In the genomic region with DNA sequence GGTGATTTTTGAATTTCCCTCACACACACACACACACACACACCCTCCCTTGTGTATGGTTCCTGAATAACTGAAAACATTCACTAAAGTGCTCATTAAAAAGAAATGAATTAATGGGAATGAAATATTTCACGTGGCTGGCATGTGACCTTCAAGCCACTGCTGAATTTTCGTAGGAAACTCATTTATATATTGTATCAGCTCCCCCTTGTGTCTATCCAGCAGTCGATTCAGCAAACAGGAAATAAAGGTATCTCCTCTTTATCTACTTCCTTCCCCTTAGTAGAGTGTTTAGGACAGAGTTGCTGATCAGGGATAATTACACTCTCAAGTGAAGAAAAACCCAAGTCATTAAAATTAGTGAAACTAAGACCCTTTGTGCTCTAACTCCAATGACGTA, we compare ENCODE assay signal across 21 cellular contexts.
DNase-seq lines count a peak whose midpoint lies in the region; ATAC-seq and TF ChIP-seq lines count a peak whose summit lies in the region.
"Had no signal": no experiment of that assay in that cellular context is flagged by ENCODE, and none has a peak within 500 bp of the region (broad histone marks: within the 10 kb centered on the region; RNA-seq: fewer than 3 reads in every experiment).

No MANE protein-coding gene starts in this region.

- CTCF ChIA-PET in PC-3 (lab: Charles Lee), result no interaction called here

- no peaks in the 10 kb centered on the region for H3K9me3 ChIP-seq in PC-3 (ENCODE audit: low read length)
- H3K9me3 ChIP-seq in testis, result no peaks in the 10 kb centered on the region
- H3K9me3 ChIP-seq: gastrocnemius medialis, right lobe of liver had no signal

- H3K27ac ChIP-seq in C4-2B (no peak overlapping the region), PC-3 (ENCODE audit: low read length) (no peak overlapping the region), foreskin keratinocyte (no peak overlapping the region), testis (no peak overlapping the region)
- H3K27ac ChIP-seq: gastrocnemius medialis, right lobe of liver had no signal

- TF ChIP-seq CTCF in C4-2B (conservative IDR thresholded peaks at IDR 0.05), result peak; percentile 21
- TF ChIP-seq CTCF in PC-3 (conservative IDR thresholded peaks at IDR 0.05; ENCODE audit: low read depth, low read length), result peak; percentile 58
- peak; percentile 52 for TF ChIP-seq CTCF in foreskin keratinocyte (conservative IDR thresholded peaks at IDR 0.05)
- no peak for TF ChIP-seq CTCF in testis (IDR thresholded peaks at IDR 0.05)

- H3F3A ChIP-seq in PC-3 (ENCODE audit: low read length, unreplicated experiment), result no peaks in the 10 kb centered on the region

- no peaks in the 10 kb centered on the region for H3K79me2 ChIP-seq in PC-3 (ENCODE audit: low read length)

- WGBS in testis, 2 donors, result 52 to 56% methylated on average over 4 of the region's 4 CpGs

- TF ChIP-seq POLR2A in testis (IDR thresholded peaks at IDR 0.05), result no peak

- no peaks in the 10 kb centered on the region for H4K20me1 ChIP-seq in PC-3 (ENCODE audit: low read length)

- intact Hi-C loops in PC-3 (cut with micrococcal nuclease) (loop anchor here (1.0 kb wide), 2 partner anchors 118 to 245 kb away; no protein-coding TSS in a partner anchor), testis (cut with DNase I; ENCODE audit: low total_unique reads) (no loop called here)

- H3K4me3 ChIP-seq in PC-3 (ENCODE audit: low read length) (no peak overlapping the region), testis (no peak overlapping the region)
- H3K4me3 ChIP-seq: gastrocnemius medialis, K562, right lobe of liver had no signal

- H2AFZ ChIP-seq in PC-3 (ENCODE audit: low read length), result no peak overlapping the region

- H3K4me2 ChIP-seq in PC-3 (ENCODE audit: low read length), result no peak overlapping the region

- H3K27me3 ChIP-seq in PC-3 (ENCODE audit: low read length), result no peaks in the 10 kb centered on the region; the same call in 1 of the 2 replicates
- H3K27me3 ChIP-seq in foreskin keratinocyte, result no peaks in the 10 kb centered on the region
- no peaks in the 10 kb centered on the region for H3K27me3 ChIP-seq in testis
- H3K27me3 ChIP-seq: gastrocnemius medialis, right lobe of liver had no signal

- POLR2A ChIA-PET in PC-3 (lab: Charles Lee; ENCODE audit: unreplicated experiment), result no interaction called here

- peak; percentile 56 for ATAC-seq in PC-3
- no peak for ATAC-seq in foreskin keratinocyte
- ATAC-seq in GM19395 (IDR thresholded peaks at IDR 0.05; ENCODE audit: unreplicated experiment), result no peak
- ATAC-seq: activated T-cell treated with anti-CD3 and anti-CD28 coated beads, Interleukin-2, amount 50 U/mL, for 4 hours; gastrocnemius medialis; K562; naive thymus-derived CD4-positive, alpha-beta T cell; stimulated activated naive CD8-positive, alpha-beta T cell treated with anti-CD3 and anti-CD28 coated beads, Interleukin-15, amount 100 ng/mL, for 72 hours had no signal

- no peak overlapping the region for H3K9ac ChIP-seq in PC-3 (ENCODE audit: low read length)

- no peaks in the 10 kb centered on the region for H3K9me2 ChIP-seq in PC-3 (replicated peaks; ENCODE audit: low read length)

- H3K36me3 ChIP-seq in PC-3 (ENCODE audit: low read depth, low read length), result no peaks in the 10 kb centered on the region
- H3K36me3 ChIP-seq in testis (ENCODE audit: low read depth, missing control alignments), result no peaks in the 10 kb centered on the region
- H3K36me3 ChIP-seq: gastrocnemius medialis, right lobe of liver had no signal

- peak; percentile 16 for DNase-seq in HPDE6-E6E7 (ENCODE audit: extremely low spot score)
- DNase-seq in PC-3, result peak; percentile 33
- DNase-seq in foreskin keratinocyte, result no peak
- DNase-seq in GM19240 (ENCODE audit: insufficient read length, low spot score), result no peak
- DNase-seq in testis, result no peak
- DNase-seq in SKM-1 treated with dmso at 0.1 percent for 144 hours (lab: John Stamatoyannopoulos, UW; ENCODE audit: unreplicated experiment), result no peak
- DNase-seq: activated CD4-positive, alpha-beta T cell treated with anti-CD3 and anti-CD28 coated beads for 4 hours; activated T-cell treated with anti-CD3 and anti-CD28 coated beads, Interleukin-2, amount 50 U/mL, for 4 hours; AML-193; gastrocnemius medialis; GDM1; HCEC 1CT; kidney glomerular epithelial cell; naive thymus-derived CD4-positive, alpha-beta T cell; NCI-H2029 treated with DMSO at 0.1 percent for 48 hours; right lobe of liver; stimulated activated naive CD8-positive, alpha-beta T cell treated with anti-CD3 and anti-CD28 coated beads, Interleukin-15, amount 100 ng/mL, for 72 hours; T-helper 1 cell had no signal

- BruUV-seq in PC-3 (replicated peaks; lab: Mats Ljungman, UMichigan), result no TSS peak

- H3K4me1 ChIP-seq in PC-3 (ENCODE audit: insufficient read depth, low read length) (no peaks in the 10 kb centered on the region), foreskin keratinocyte (no peaks in the 10 kb centered on the region), testis (no peaks in the 10 kb centered on the region)
- H3K4me1 ChIP-seq: gastrocnemius medialis, right lobe of liver had no signal

Comparison
In these comparisons a context has a peak if more than half of its experiments do, and no peak if none do; other contexts are left out.
1. CTCF ChIP-seq: peak in C4-2B (single experiment), PC-3 (single experiment) and foreskin keratinocyte (single experiment); none in testis (0 of 3).
2. DNase-seq: peak in HPDE6-E6E7 (single experiment) and PC-3 (single experiment); none in foreskin keratinocyte (0 of 2), GM19240 (single experiment), testis (single experiment) and SKM-1 treated with dmso at 0.1 percent for 144 hours (single experiment).